1 cellular context compared by ENCODE assay signal in the genomic region with DNA sequence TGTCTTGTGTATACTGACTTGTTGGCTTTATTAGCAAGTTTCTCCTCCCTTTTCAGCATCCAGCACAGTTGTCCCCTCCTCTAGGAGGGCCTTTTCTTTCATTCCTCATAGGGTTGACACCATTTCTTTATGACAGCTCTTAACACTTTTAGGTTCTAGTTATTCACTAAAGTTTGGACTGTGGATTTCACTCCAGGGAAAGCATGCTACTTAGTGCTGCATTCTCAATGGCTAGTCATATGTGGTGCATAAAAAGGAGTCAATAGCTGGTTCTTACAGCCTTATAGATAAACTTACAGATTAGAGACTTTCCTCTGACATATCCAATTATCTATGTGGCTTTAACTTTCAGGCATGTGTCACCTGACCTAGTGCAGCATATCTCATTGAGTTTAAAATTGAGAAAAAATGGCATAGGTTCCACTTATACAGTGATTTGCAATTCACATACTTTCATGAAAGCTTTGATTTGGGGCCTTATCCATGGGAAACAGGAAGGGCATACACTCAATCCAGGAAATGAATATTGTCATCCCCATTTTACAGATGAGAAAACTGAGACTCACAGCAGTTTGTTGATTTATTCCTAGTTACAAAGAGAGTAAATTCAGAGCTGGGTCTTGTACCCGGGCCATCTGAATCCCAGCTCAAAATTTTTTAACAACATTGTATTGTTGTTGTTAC.
TF ChIP-seq lines count a peak whose summit lies in the region.

No MANE protein-coding gene starts in this region.

TF ChIP-seq in K562, 482 proteins besides CTCF, POLR2A, EP300 and RAD21:
- TF ChIP-seq, protein P1, sequence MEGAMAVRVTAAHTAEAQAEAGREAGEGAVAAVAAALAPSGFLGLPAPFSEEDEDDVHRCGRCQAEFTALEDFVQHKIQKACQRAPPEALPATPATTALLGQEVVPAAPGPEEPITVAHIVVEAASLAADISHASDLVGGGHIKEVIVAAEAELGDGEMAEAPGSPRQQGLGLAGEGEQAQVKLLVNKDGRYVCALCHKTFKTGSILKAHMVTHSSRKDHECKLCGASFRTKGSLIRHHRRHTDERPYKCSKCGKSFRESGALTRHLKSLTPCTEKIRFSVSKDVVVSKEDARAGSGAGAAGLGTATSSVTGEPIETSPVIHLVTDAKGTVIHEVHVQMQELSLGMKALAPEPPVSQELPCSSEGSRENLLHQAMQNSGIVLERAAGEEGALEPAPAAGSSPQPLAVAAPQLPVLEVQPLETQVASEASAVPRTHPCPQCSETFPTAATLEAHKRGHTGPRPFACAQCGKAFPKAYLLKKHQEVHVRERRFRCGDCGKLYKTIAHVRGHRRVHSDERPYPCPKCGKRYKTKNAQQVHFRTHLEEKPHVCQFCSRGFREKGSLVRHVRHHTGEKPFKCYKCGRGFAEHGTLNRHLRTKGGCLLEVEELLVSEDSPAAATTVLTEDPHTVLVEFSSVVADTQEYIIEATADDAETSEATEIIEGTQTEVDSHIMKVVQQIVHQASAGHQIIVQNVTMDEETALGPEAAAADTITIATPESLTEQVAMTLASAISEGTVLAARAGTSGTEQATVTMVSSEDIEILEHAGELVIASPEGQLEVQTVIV (CRISPR knock-in tag; IDR thresholded peaks at IDR 0.05; ENCODE audit: borderline replicate concordance), result no peak
- TF ChIP-seq ELF1 (tag; IDR thresholded peaks at IDR 0.05) (peak; percentile 51; the same call in 1 of the 2 replicates), RBM14 (IDR thresholded peaks at IDR 0.05; ENCODE audit: borderline replicate concordance, insufficient read depth, low read depth, low read length) (no peak), ZNF197 (CRISPR knock-in tag; IDR thresholded peaks at IDR 0.05; ENCODE audit: low read depth) (no peak), PHF20 (IDR thresholded peaks at IDR 0.05; ENCODE audit: partially characterized antibody) (peak; percentile 22), PRPF4 (IDR thresholded peaks at IDR 0.05; ENCODE audit: insufficient read depth, low read depth, low read length, poor library complexity, severe bottlenecking) (no peak), KAT8 (IDR thresholded peaks at IDR 0.05; ENCODE audit: low read depth) (no peak), SMARCA5 (IDR thresholded peaks at IDR 0.05) (peak; percentile 32; the same call in 1 of the 2 replicates), KDM1A (IDR thresholded peaks at IDR 0.05) (peak; percentile 75 to 77), JUND (IDR thresholded peaks at IDR 0.05; ENCODE audit: borderline replicate concordance, low read depth, low read length) (no peak), JUND (tag; IDR thresholded peaks at IDR 0.05; ENCODE audit: borderline replicate concordance, low read depth, low read length) (no peak), POLR3A (IDR thresholded peaks at IDR 0.05; ENCODE audit: borderline replicate concordance, extremely low read depth, insufficient read depth, insufficient read length) (no peak), DNMT1 (IDR thresholded peaks at IDR 0.05) (no peak), CHD4 (IDR thresholded peaks at IDR 0.05; ENCODE audit: insufficient read depth, insufficient replicate concordance, low read depth, low read length, poor library complexity, severe bottlenecking) (peak; percentile 93), GABPA (tag; conservative IDR thresholded peaks at IDR 0.05; ENCODE audit: low read depth) (no peak), ADNP (tag; IDR thresholded peaks at IDR 0.05) (peak; percentile 96), FOXA1 (IDR thresholded peaks at IDR 0.05; ENCODE audit: borderline replicate concordance) (no peak), CCNT2 (IDR thresholded peaks at IDR 0.05; ENCODE audit: borderline replicate concordance, extremely low read depth, insufficient read length, low read depth, low read length) (no peak), BCOR (IDR thresholded peaks at IDR 0.05) (peak; percentile 89), ZFP36 (IDR thresholded peaks at IDR 0.05; ENCODE audit: low read depth, low read length, partially characterized antibody) (no peak), HDAC2 (IDR thresholded peaks at IDR 0.05) (peak; percentile 24; the same call in 1 of the 2 replicates), TFAM (CRISPR knock-in tag; conservative IDR thresholded peaks at IDR 0.05) (no peak), RBM22 (IDR thresholded peaks at IDR 0.05; ENCODE audit: low read depth, low read length, poor library complexity, severe bottlenecking) (no peak), ZFX (CRISPR knock-in tag; IDR thresholded peaks at IDR 0.05) (no peak), NR2C1 (IDR thresholded peaks at IDR 0.05) (no peak), NR2C1 (tag; IDR thresholded peaks at IDR 0.05) (no peak), MED1 (CRISPR knock-in tag; IDR thresholded peaks at IDR 0.05; ENCODE audit: borderline replicate concordance) (no peak), MEIS2 (IDR thresholded peaks at IDR 0.05; ENCODE audit: partially characterized antibody) (no peak), HEY1 (CRISPR knock-in tag; IDR thresholded peaks at IDR 0.05; ENCODE audit: borderline replicate concordance) (no peak), MYBL2 (IDR thresholded peaks at IDR 0.05; ENCODE audit: low read depth) (no peak), MYBL2 (CRISPR knock-in tag; IDR thresholded peaks at IDR 0.05; ENCODE audit: borderline replicate concordance) (no peak), PYGO2 (tag; IDR thresholded peaks at IDR 0.05) (no peak), RBFOX2 (IDR thresholded peaks at IDR 0.05; ENCODE audit: low read depth, low read length) (no peak), POLR2G (IDR thresholded peaks at IDR 0.05; ENCODE audit: low read depth, low read length) (no peak), ZNF764 (CRISPR knock-in tag; IDR thresholded peaks at IDR 0.05; ENCODE audit: low read depth) (no peak), RBM25 (IDR thresholded peaks at IDR 0.05; ENCODE audit: low read depth, low read length, severe bottlenecking) (peak; percentile 97), RCOR1 (IDR thresholded peaks at IDR 0.05; ENCODE audit: borderline replicate concordance in 1 of 2, low read depth in 2 of 2, low read length in 2 of 2) (peak; percentile 49 to 56; a peak in 1 of 4 replicates), ZNF24 (IDR thresholded peaks at IDR 0.05) (no peak), MCM5 (IDR thresholded peaks at IDR 0.05; ENCODE audit: low read depth) (no peak), ILF3 (IDR thresholded peaks at IDR 0.05; ENCODE audit: borderline replicate concordance) (no peak), OTX1 (CRISPR knock-in tag; IDR thresholded peaks at IDR 0.05) (no peak), MCM2 (IDR thresholded peaks at IDR 0.05; ENCODE audit: low read depth) (no peak), HDAC8 (tag; IDR thresholded peaks at IDR 0.05) (no peak)
- TF ChIP-seq, protein P2, sequence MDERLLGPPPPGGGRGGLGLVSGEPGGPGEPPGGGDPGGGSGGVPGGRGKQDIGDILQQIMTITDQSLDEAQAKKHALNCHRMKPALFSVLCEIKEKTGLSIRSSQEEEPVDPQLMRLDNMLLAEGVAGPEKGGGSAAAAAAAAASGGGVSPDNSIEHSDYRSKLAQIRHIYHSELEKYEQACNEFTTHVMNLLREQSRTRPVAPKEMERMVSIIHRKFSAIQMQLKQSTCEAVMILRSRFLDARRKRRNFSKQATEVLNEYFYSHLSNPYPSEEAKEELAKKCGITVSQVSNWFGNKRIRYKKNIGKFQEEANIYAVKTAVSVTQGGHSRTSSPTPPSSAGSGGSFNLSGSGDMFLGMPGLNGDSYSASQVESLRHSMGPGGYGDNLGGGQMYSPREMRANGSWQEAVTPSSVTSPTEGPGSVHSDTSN (CRISPR knock-in tag; IDR thresholded peaks at IDR 0.05; ENCODE audit: low read depth), result no peak
- TF ChIP-seq, protein P2 (tag; conservative IDR thresholded peaks at IDR 0.05; ENCODE audit: low read depth), result no peak
- TF ChIP-seq, protein P3, sequence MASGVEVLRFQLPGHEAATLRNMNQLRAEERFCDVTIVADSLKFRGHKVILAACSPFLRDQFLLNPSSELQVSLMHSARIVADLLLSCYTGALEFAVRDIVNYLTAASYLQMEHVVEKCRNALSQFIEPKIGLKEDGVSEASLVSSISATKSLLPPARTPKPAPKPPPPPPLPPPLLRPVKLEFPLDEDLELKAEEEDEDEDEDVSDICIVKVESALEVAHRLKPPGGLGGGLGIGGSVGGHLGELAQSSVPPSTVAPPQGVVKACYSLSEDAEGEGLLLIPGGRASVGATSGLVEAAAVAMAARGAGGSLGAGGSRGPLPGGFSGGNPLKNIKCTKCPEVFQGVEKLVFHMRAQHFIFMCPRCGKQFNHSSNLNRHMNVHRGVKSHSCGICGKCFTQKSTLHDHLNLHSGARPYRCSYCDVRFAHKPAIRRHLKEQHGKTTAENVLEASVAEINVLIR (CRISPR knock-in tag; IDR thresholded peaks at IDR 0.05), result no peak
- TF ChIP-seq, protein P4, sequence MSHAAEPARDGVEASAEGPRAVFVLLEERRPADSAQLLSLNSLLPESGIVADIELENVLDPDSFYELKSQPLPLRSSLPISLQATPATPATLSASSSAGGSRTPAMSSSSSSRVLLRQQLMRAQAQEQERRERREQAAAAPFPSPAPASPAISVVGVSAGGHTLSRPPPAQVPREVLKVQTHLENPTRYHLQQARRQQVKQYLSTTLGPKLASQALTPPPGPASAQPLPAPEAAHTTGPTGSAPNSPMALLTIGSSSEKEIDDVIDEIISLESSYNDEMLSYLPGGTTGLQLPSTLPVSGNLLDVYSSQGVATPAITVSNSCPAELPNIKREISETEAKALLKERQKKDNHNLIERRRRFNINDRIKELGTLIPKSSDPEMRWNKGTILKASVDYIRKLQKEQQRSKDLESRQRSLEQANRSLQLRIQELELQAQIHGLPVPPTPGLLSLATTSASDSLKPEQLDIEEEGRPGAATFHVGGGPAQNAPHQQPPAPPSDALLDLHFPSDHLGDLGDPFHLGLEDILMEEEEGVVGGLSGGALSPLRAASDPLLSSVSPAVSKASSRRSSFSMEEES (CRISPR knock-in tag; IDR thresholded peaks at IDR 0.05), result no peak
- TF ChIP-seq, protein P5, sequence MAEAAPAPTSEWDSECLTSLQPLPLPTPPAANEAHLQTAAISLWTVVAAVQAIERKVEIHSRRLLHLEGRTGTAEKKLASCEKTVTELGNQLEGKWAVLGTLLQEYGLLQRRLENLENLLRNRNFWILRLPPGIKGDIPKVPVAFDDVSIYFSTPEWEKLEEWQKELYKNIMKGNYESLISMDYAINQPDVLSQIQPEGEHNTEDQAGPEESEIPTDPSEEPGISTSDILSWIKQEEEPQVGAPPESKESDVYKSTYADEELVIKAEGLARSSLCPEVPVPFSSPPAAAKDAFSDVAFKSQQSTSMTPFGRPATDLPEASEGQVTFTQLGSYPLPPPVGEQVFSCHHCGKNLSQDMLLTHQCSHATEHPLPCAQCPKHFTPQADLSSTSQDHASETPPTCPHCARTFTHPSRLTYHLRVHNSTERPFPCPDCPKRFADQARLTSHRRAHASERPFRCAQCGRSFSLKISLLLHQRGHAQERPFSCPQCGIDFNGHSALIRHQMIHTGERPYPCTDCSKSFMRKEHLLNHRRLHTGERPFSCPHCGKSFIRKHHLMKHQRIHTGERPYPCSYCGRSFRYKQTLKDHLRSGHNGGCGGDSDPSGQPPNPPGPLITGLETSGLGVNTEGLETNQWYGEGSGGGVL (CRISPR knock-in tag; IDR thresholded peaks at IDR 0.05), result no peak
- TF ChIP-seq, protein P6, sequence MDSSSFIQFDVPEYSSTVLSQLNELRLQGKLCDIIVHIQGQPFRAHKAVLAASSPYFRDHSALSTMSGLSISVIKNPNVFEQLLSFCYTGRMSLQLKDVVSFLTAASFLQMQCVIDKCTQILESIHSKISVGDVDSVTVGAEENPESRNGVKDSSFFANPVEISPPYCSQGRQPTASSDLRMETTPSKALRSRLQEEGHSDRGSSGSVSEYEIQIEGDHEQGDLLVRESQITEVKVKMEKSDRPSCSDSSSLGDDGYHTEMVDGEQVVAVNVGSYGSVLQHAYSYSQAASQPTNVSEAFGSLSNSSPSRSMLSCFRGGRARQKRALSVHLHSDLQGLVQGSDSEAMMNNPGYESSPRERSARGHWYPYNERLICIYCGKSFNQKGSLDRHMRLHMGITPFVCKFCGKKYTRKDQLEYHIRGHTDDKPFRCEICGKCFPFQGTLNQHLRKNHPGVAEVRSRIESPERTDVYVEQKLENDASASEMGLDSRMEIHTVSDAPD (CRISPR knock-in tag; IDR thresholded peaks at IDR 0.05), result no peak
- TF ChIP-seq, protein P7, sequence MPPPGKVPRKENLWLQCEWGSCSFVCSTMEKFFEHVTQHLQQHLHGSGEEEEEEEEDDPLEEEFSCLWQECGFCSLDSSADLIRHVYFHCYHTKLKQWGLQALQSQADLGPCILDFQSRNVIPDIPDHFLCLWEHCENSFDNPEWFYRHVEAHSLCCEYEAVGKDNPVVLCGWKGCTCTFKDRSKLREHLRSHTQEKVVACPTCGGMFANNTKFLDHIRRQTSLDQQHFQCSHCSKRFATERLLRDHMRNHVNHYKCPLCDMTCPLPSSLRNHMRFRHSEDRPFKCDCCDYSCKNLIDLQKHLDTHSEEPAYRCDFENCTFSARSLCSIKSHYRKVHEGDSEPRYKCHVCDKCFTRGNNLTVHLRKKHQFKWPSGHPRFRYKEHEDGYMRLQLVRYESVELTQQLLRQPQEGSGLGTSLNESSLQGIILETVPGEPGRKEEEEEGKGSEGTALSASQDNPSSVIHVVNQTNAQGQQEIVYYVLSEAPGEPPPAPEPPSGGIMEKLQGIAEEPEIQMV (tag; conservative IDR thresholded peaks at IDR 0.05; ENCODE audit: low read depth), result no peak
- TF ChIP-seq, protein P8, sequence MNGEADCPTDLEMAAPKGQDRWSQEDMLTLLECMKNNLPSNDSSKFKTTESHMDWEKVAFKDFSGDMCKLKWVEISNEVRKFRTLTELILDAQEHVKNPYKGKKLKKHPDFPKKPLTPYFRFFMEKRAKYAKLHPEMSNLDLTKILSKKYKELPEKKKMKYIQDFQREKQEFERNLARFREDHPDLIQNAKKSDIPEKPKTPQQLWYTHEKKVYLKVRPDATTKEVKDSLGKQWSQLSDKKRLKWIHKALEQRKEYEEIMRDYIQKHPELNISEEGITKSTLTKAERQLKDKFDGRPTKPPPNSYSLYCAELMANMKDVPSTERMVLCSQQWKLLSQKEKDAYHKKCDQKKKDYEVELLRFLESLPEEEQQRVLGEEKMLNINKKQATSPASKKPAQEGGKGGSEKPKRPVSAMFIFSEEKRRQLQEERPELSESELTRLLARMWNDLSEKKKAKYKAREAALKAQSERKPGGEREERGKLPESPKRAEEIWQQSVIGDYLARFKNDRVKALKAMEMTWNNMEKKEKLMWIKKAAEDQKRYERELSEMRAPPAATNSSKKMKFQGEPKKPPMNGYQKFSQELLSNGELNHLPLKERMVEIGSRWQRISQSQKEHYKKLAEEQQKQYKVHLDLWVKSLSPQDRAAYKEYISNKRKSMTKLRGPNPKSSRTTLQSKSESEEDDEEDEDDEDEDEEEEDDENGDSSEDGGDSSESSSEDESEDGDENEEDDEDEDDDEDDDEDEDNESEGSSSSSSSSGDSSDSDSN (IDR thresholded peaks at IDR 0.05; ENCODE audit: borderline replicate concordance in 1 of 2, low read depth in 2 of 2, low read length in 2 of 2), result no peak
